20 cellular contexts compared by ENCODE assay signal in the genomic region with DNA sequence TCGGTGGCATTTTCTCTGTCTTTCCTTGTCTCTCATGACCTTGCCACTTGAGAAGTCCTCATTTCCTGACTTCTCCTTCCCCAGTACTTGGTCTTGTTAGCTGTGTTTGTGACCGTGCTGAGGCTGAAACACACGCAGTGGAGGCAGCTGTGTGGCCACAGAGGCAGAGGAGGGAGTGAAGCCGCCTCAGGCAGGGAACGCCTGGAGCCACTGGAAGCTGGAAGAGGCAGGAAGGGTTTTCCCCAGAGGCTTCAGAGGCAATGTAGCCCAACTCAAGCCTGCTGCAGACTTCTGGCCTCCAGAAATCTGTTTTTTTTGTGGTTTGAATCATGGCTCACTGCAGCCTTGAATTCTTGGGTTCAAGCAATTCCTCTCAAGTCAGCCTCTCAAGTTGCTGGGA. TPM values are rescaled to one million over a fixed set of nuclear protein-coding genes. Genes with fewer than 3 reads are reported as not detected.
DNase-seq lines count a peak whose midpoint lies in the region; TF ChIP-seq lines count a peak whose summit lies in the region.
"Had no signal": no experiment of that assay in that cellular context is flagged by ENCODE, and none has a peak within 500 bp of the region (broad histone marks: within the 10 kb centered on the region; RNA-seq: fewer than 3 reads in every experiment).

No MANE protein-coding gene starts in this region.

- no peaks in the 10 kb centered on the region for H3K79me2 ChIP-seq in GM23248 (ENCODE audit: insufficient read depth)

- H3K9ac ChIP-seq in GM23248 (no peak overlapping the region), skeletal muscle tissue (ENCODE audit: low read depth in 1 of 3, low read length in 3 of 3) (no peak overlapping the region)

- H3K9me3 ChIP-seq in GM23248 (ENCODE audit: low read depth) (no peaks in the 10 kb centered on the region), right atrium auricular region (no peaks in the 10 kb centered on the region), skeletal muscle tissue (ENCODE audit: control insufficient read depth in 3 of 3, low read length in 3 of 3) (no peaks in the 10 kb centered on the region)
- H3K9me3 ChIP-seq: breast epithelium, thyroid gland had no signal

- H3K27me3 ChIP-seq in GM23248 (replicated peaks; ENCODE audit: insufficient read depth) = no peaks in the 10 kb centered on the region
- H3K27me3 ChIP-seq in dorsolateral prefrontal cortex = no peaks in the 10 kb centered on the region
- no peaks in the 10 kb centered on the region for H3K27me3 ChIP-seq in right atrium auricular region
- no peaks in the 10 kb centered on the region for H3K27me3 ChIP-seq in skeletal muscle tissue (ENCODE audit: control insufficient read depth in 3 of 3, insufficient read depth in 3 of 3, low read length in 3 of 3)
- H3K27me3 ChIP-seq: breast epithelium, thyroid gland had no signal

- no peak overlapping the region for H3K27ac ChIP-seq in GM23248
- peak overlapping the region in 48 of 59 donors; percentile 4 to 84 (median 60) for H3K27ac ChIP-seq in dorsolateral prefrontal cortex
- peak overlapping the region in 1 of 2 donors; percentile 23 for H3K27ac ChIP-seq in right atrium auricular region
- peak overlapping the region; percentile 0 for H3K27ac ChIP-seq in skeletal muscle tissue (ENCODE audit: low read depth, low read length)

- H3K9me2 ChIP-seq in GM23248 (ENCODE audit: insufficient read depth) = no peaks in the 10 kb centered on the region

- H3F3A ChIP-seq in GM23248 (ENCODE audit: insufficient read depth) = no peaks in the 10 kb centered on the region

- H3K36me3 ChIP-seq in GM23248 (ENCODE audit: low read depth) = no peaks in the 10 kb centered on the region
- no peaks in the 10 kb centered on the region for H3K36me3 ChIP-seq in right atrium auricular region
- H3K36me3 ChIP-seq in skeletal muscle tissue (ENCODE audit: control insufficient read depth in 3 of 3, insufficient read depth in 3 of 3, low read length in 3 of 3) = no peaks in the 10 kb centered on the region
- H3K36me3 ChIP-seq: breast epithelium, thyroid gland had no signal

- in situ Hi-C loops in GM23248 (cut with MboI) = no loop called here

- no peak overlapping the region for H2AFZ ChIP-seq in GM23248

- H3K4me1 ChIP-seq in GM23248 (ENCODE audit: insufficient read depth) = no peaks in the 10 kb centered on the region
- peaks cover 0 to 12% of the 10 kb centered on the region in 2 donors for H3K4me1 ChIP-seq in right atrium auricular region
- H3K4me1 ChIP-seq in skeletal muscle tissue (ENCODE audit: control insufficient read depth in 3 of 3, insufficient read depth in 3 of 3, low read length in 3 of 3) = peaks cover 0 to 4% (median 0%) of the 10 kb centered on the region in 3 donors
- H3K4me1 ChIP-seq: breast epithelium had no signal

- 22 to 34% methylated on average over 5 of the region's 5 CpGs for WGBS in GM23248 (ENCODE audit: low coverage in 1 of 2, low lambda C conversion rate in 2 of 2, missing lambda C conversion rate in 2 of 2), 2 experiments

- TF ChIP-seq CTCF in dorsolateral prefrontal cortex (IDR thresholded peaks at IDR 0.05 in 54 of 56, conservative IDR thresholded peaks at IDR 0.05 in 2 of 56; ENCODE audit: low read depth in 1 of 56, partially characterized antibody in 56 of 56) (no peak), right atrium auricular region (IDR thresholded peaks at IDR 0.05) (no peak)

- no peak overlapping the region for H3K4me3 ChIP-seq in GM23248
- H3K4me3 ChIP-seq in dorsolateral prefrontal cortex = no peak overlapping the region
- no peak overlapping the region for H3K4me3 ChIP-seq in right atrium auricular region
- no peak overlapping the region for H3K4me3 ChIP-seq in skeletal muscle tissue (ENCODE audit: low read length in 3 of 3)
- H3K4me3 ChIP-seq: breast epithelium, thyroid gland had no signal

- no peak overlapping the region for H3K4me2 ChIP-seq in GM23248 (ENCODE audit: unreplicated experiment)

- peak; percentile 24 for DNase-seq in GM23248
- no peak for DNase-seq in dorsolateral prefrontal cortex
- peak; percentile 70 for DNase-seq in right atrium auricular region (ENCODE audit: low spot score)
- DNase-seq in activated CD4-positive, CD25-positive, alpha-beta regulatory T cell treated with anti-CD3 and anti-CD28 coated beads, Interleukin-2, amount 50 U/mL, for 72 hours = no peak
- no peak for DNase-seq in superior temporal gyrus (ENCODE audit: extremely low spot score)
- DNase-seq in NCI-H2227 treated with DMSO at 0.1 percent for 48 hours (lab: John Stamatoyannopoulos, UW) = no peak
- DNase-seq in NCI-H446 treated with DMSO at 0.1 percent for 48 hours (lab: John Stamatoyannopoulos, UW) = no peak
- DNase-seq: activated CD4-positive, alpha-beta T cell treated with anti-CD3 and anti-CD28 coated beads, Interleukin-2, amount 10 ng/mL, durations not matched to agents 7 days and 5 days; CD4-positive, alpha-beta T cell; DMS153; GOT3; IMR-90; midbrain; NCI-H1436 treated with DMSO at 0.1 percent for 48 hours; NCI-H526 treated with DMSO at 0.1 percent for 48 hours; SHP77; stimulated activated CD4-positive, alpha-beta T cell treated with anti-CD3 and anti-CD28 coated beads, Interleukin-15, amount 100 ng/mL, for 24 hours had no signal

- H4K20me1 ChIP-seq in GM23248 (ENCODE audit: insufficient read depth) = no peaks in the 10 kb centered on the region

- intact Hi-C loops in dorsolateral prefrontal cortex (cut with DNase I) = no loop called here

RNA-seq across cellular contexts. Expression of a gene that starts 29.3 kb away (rescaled TPM):
- total RNA-seq in GM23248 (2014; rRNA removed; shearing (Covaris generic)) = 38.4 and 55.8 TPM in 2 replicates
- 51.2 and 61.5 TPM in 2 replicates for polyA plus RNA-seq in GM23248 (2016; fragmentation: Nextera tagmentation; extraction: Ambion mirVana)
- total RNA-seq in dorsolateral prefrontal cortex = 100 to 1,000 TPM; 101 to 209 (median 139) TPM
- 10 to 100 TPM; 26.1 to 39.9 TPM for total RNA-seq in right atrium auricular region
- 32.4 TPM for total RNA-seq in skeletal muscle tissue

Comparison
In these comparisons a context has a peak if more than half of its experiments do, and no peak if none do; other contexts are left out.
1. DNase-seq: peak in GM23248 (single experiment) and right atrium auricular region (single experiment); none in dorsolateral prefrontal cortex (0 of 10), activated CD4-positive, CD25-positive, alpha-beta regulatory T cell treated with anti-CD3 and anti-CD28 coated beads, Interleukin-2, amount 50 U/mL, for 72 hours (single experiment), superior temporal gyrus (single experiment), NCI-H2227 treated with DMSO at 0.1 percent for 48 hours (single experiment) and NCI-H446 treated with DMSO at 0.1 percent for 48 hours (single experiment).